ENCODE assay signal across 8 cellular contexts in genomic region chr17:20227720-20228370, GRCh38.
DNase-seq lines count a peak whose midpoint lies in the region; ATAC-seq and TF ChIP-seq lines count a peak whose summit lies in the region.
"Not testable (repeated sequence)": the region's sequence is repeated elsewhere in the genome, so short reads cannot be mapped to it uniquely, and the experiment has no call there.

No MANE protein-coding gene starts in this region.

- peak overlapping the region; percentile 61; the same call in 1 of the 2 replicates for H3K27ac Mint-ChIP-seq in GM23338

- H3K4me3 ChIP-seq in GM23338; astrocyte of the spinal cord (ENCODE audit: low read depth, low read length): not testable (repeated sequence)
- peak overlapping the region in 1 of 59 donors; percentile 7 for H3K4me3 ChIP-seq in dorsolateral prefrontal cortex

- DNase-seq in AG08395 (ENCODE audit: low spot score) (peak; percentile 14), NCI-H82 (lab: John Stamatoyannopoulos, UW) (peak; percentile 34), SKM-1 treated with dmso at 0.1 percent for 144 hours (lab: John Stamatoyannopoulos, UW; ENCODE audit: unreplicated experiment) (peak; percentile 21), astrocyte of the spinal cord (ENCODE audit: low read depth, low spot score) (peak; percentile 11), superior temporal gyrus (ENCODE audit: extremely low spot score) (peak; percentile 39)
- DNase-seq in GM23338 (ENCODE audit: low spot score); dorsolateral prefrontal cortex: not testable (repeated sequence)

- H3K27ac ChIP-seq in GM23338 (ENCODE audit: low read depth) (peak overlapping the region; percentile 33; the same call in 1 of the 2 replicates), dorsolateral prefrontal cortex (peak overlapping the region in 56 of 59 donors; percentile 1 to 95 (median 84)), layer of hippocampus (ENCODE audit: low read depth, low read length) (peak overlapping the region; percentile 6)

- intact Hi-C loops in dorsolateral prefrontal cortex (cut with DNase I): loop anchor here (2.0 to 10.0 kb wide), 5 partner anchors 41 to 236 kb away; partner anchors contain the start of gene SPECC1 (in 1 of the 2)

- not testable (repeated sequence) for H3K4me1 ChIP-seq in GM23338 (ENCODE audit: insufficient read depth)

- not testable (repeated sequence) for TF ChIP-seq CTCF in GM23338 (conservative IDR thresholded peaks at IDR 0.05; ENCODE audit: low read depth in 2 of 2); astrocyte of the spinal cord (IDR thresholded peaks at IDR 0.05; ENCODE audit: low read depth, low read length); dorsolateral prefrontal cortex (IDR thresholded peaks at IDR 0.05 in 54 of 56, conservative IDR thresholded peaks at IDR 0.05 in 2 of 56; ENCODE audit: low read depth in 1 of 56, partially characterized antibody in 56 of 56)

- peaks cover 54% of the 10 kb centered on the region for H3K36me3 Mint-ChIP-seq in GM23338 (ENCODE audit: low read depth)

- in situ Hi-C loops in astrocyte of the spinal cord (cut with HindIII; ENCODE audit: low sequenced_read_pairs): not testable (repeated sequence)

- not testable (repeated sequence) for H4K20me1 ChIP-seq in GM23338 (replicated peaks; ENCODE audit: insufficient read depth)

- H3K36me3 ChIP-seq in GM23338 (ENCODE audit: insufficient read depth): not testable (repeated sequence)

- H3K4me3 Mint-ChIP-seq in GM23338: not testable (repeated sequence)

- H3K9me3 Mint-ChIP-seq in GM23338: not testable (repeated sequence)

- peaks cover 59% of the 10 kb centered on the region for H3K4me1 Mint-ChIP-seq in GM23338

- not testable (repeated sequence) for H3K9me2 ChIP-seq in GM23338 (ENCODE audit: insufficient read depth)

- H3K27me3 Mint-ChIP-seq in GM23338 (ENCODE audit: insufficient read depth, low read depth, poor library complexity): not testable (repeated sequence)

- H3F3A ChIP-seq in GM23338 (replicated peaks; ENCODE audit: low read depth): not testable (repeated sequence)

- not testable (repeated sequence) for H2AFZ ChIP-seq in GM23338

- peaks cover 43% of the 10 kb centered on the region for H3K79me2 ChIP-seq in GM23338 (replicated peaks; ENCODE audit: insufficient read depth)

- H3K27me3 ChIP-seq in GM23338 (ENCODE audit: insufficient read depth); dorsolateral prefrontal cortex; layer of hippocampus (ENCODE audit: control insufficient read depth, insufficient read depth, low read length): not testable (repeated sequence)

- H3K4me2 ChIP-seq in GM23338: not testable (repeated sequence)

- ATAC-seq in GM23338: not testable (repeated sequence)

Comparison
In these comparisons a context has a peak if more than half of its experiments do, and no peak if none do; other contexts are left out.
1. H3K27ac ChIP-seq: peak in every context shown above with its lines; median percentile 84 in dorsolateral prefrontal cortex; 33 in GM23338; 6 in layer of hippocampus.